Comparison of ENCODE assay signal across 1 cellular context in the genomic region with DNA sequence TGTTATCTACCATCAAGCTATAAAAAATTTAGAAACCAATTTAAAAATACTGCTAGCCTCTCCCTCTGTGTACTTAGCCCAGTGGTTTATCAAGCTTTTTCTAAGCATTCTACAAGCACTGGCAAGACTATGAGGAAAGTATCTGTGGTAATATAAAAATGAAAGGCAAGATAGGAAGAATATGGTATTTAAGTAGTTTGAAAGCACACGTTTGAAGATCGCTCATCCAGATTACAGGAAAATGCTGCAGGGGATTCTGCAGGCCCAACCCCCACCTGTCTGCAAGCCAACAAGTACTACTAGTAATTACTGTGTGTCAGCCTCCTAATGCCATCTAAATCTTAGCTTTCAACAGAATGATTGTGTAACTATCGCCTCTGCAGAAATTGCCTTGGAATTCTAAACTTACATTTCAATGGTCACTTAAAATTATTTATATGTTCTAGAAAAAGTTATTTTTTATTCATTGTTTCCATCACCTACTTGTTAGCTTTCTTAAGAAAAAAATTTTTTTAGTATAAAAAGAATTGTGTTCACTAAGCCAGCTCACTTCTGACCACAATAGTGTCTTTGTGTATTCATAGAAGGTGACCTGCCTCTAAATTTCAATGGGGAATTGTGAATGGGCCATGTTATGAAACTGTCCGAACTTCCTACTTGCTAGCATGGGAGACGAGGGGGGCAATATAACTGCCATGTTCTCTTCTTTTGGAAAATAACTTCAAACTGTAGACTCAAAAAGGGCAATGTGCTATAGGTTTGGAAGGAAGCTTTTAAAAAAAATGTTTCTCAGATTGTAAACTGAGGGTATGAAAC.
TF ChIP-seq lines count a peak whose summit lies in the region.

No MANE protein-coding gene starts in this region.

TF ChIP-seq in IMR-90, 13 proteins besides CTCF, POLR2A, EP300 and RAD21:
- TF ChIP-seq, protein P1, sequence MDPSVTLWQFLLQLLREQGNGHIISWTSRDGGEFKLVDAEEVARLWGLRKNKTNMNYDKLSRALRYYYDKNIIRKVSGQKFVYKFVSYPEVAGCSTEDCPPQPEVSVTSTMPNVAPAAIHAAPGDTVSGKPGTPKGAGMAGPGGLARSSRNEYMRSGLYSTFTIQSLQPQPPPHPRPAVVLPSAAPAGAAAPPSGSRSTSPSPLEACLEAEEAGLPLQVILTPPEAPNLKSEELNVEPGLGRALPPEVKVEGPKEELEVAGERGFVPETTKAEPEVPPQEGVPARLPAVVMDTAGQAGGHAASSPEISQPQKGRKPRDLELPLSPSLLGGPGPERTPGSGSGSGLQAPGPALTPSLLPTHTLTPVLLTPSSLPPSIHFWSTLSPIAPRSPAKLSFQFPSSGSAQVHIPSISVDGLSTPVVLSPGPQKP (IDR thresholded peaks at IDR 0.05; ENCODE audit: borderline replicate concordance, low read depth, low read length): no peak
- TF ChIP-seq CEBPB (IDR thresholded peaks at IDR 0.05; ENCODE audit: low read depth, low read length): peak; percentile 75
